In genomic region chrX:2967998-2968909, GRCh38 we compare ENCODE assay signal across 10 cellular contexts. TPM values are rescaled to one million over a fixed set of nuclear protein-coding genes. Genes with fewer than 3 reads are reported as not detected.
A peak's percentile ranks its signal among the peaks of the same experiment; 100 is the strongest.
DNase-seq lines count a peak whose midpoint lies in the region; ATAC-seq lines count a peak whose summit lies in the region.
"Had no signal": no experiment of that assay in that cellular context is flagged by ENCODE, and none has a peak within 500 bp of the region (broad histone marks: within the 10 kb centered on the region; RNA-seq: fewer than 3 reads in every experiment).

No MANE protein-coding gene starts in this region.

- peak; percentile 63 for ATAC-seq in activated CD8-positive, alpha-beta memory T cell treated with anti-CD3 and anti-CD28 coated beads, Interleukin-2, amount 10 ng/mL, durations not matched to agents 7 days and 5 days
- ATAC-seq in activated T-helper 17 cell treated with anti-CD3 and anti-CD28 coated beads, Interleukin-2, amount 50 U/mL, for 72 hours (replicated peaks) = peak; percentile 93

- H3K36me3 Mint-ChIP-seq in activated CD8-positive, alpha-beta memory T cell treated with anti-CD3 and anti-CD28 coated beads, Interleukin-2, amount 10 ng/mL, durations not matched to agents 7 days and 5 days = no peaks in the 10 kb centered on the region
- no peaks in the 10 kb centered on the region for H3K36me3 Mint-ChIP-seq in activated T-helper 17 cell treated with anti-CD3 and anti-CD28 coated beads, Interleukin-2, amount 50 U/mL, for 72 hours (ENCODE audit: low read depth)

- peak overlapping the region; percentile 11 for H3K27ac Mint-ChIP-seq in activated CD8-positive, alpha-beta memory T cell treated with anti-CD3 and anti-CD28 coated beads, Interleukin-2, amount 10 ng/mL, durations not matched to agents 7 days and 5 days
- no peak overlapping the region for H3K27ac Mint-ChIP-seq in activated T-helper 17 cell treated with anti-CD3 and anti-CD28 coated beads, Interleukin-2, amount 50 U/mL, for 72 hours

- no peaks in the 10 kb centered on the region for H3K9me3 Mint-ChIP-seq in activated CD8-positive, alpha-beta memory T cell treated with anti-CD3 and anti-CD28 coated beads, Interleukin-2, amount 10 ng/mL, durations not matched to agents 7 days and 5 days (ENCODE audit: low read depth)
- no peaks in the 10 kb centered on the region for H3K9me3 Mint-ChIP-seq in activated T-helper 17 cell treated with anti-CD3 and anti-CD28 coated beads, Interleukin-2, amount 50 U/mL, for 72 hours

- no peak for DNase-seq in activated CD8-positive, alpha-beta memory T cell treated with anti-CD3 and anti-CD28 coated beads, Interleukin-2, amount 10 ng/mL, durations not matched to agents 7 days and 5 days
- DNase-seq in activated CD8-positive, alpha-beta memory T cell treated with anti-CD3 and anti-CD28 coated beads, Interleukin-2, amount 50 U/mL, for 4 hours = no peak
- DNase-seq in foreskin melanocyte (peak; percentile 75), glomerular visceral epithelial cell (ENCODE audit: extremely low spot score) (no peak), germinal center (ENCODE audit: low spot score) (no peak), KBM-7 (no peak)
- DNase-seq in stimulated activated CD4-positive, alpha-beta T cell treated with anti-CD3 and anti-CD28 coated beads, Interleukin-4, amount 100 ng/mL, for 24 hours = peak; percentile 13
- DNase-seq: DND-41 had no signal

- CTCF ChIA-PET in activated CD8-positive, alpha-beta memory T cell treated with anti-CD3 and anti-CD28 coated beads, Interleukin-2, amount 10 ng/mL, durations not matched to agents 7 days and 5 days (lab: Charles Lee) = no interaction called here

- in situ Hi-C loops in KBM-7 (cut with MboI; ENCODE audit: low pct_unique_long_range_greater_than_20kb, low sequenced_read_pairs) = no loop called here

- H3K4me1 Mint-ChIP-seq in activated CD8-positive, alpha-beta memory T cell treated with anti-CD3 and anti-CD28 coated beads, Interleukin-2, amount 10 ng/mL, durations not matched to agents 7 days and 5 days = peaks cover 2% of the 10 kb centered on the region
- no peaks in the 10 kb centered on the region for H3K4me1 Mint-ChIP-seq in activated T-helper 17 cell treated with anti-CD3 and anti-CD28 coated beads, Interleukin-2, amount 50 U/mL, for 72 hours

- H3K27me3 Mint-ChIP-seq in activated CD8-positive, alpha-beta memory T cell treated with anti-CD3 and anti-CD28 coated beads, Interleukin-2, amount 10 ng/mL, durations not matched to agents 7 days and 5 days = no peaks in the 10 kb centered on the region
- H3K27me3 Mint-ChIP-seq in activated T-helper 17 cell treated with anti-CD3 and anti-CD28 coated beads, Interleukin-2, amount 50 U/mL, for 72 hours = no peaks in the 10 kb centered on the region

- peak overlapping the region; percentile 52 for H3K4me3 Mint-ChIP-seq in activated CD8-positive, alpha-beta memory T cell treated with anti-CD3 and anti-CD28 coated beads, Interleukin-2, amount 10 ng/mL, durations not matched to agents 7 days and 5 days
- peak overlapping the region; percentile 30 for H3K4me3 Mint-ChIP-seq in activated T-helper 17 cell treated with anti-CD3 and anti-CD28 coated beads, Interleukin-2, amount 50 U/mL, for 72 hours

RNA-seq across cellular contexts. Expression of gene ARSH, which starts 38.1 kb away (rescaled TPM):
- total RNA-seq in activated CD8-positive, alpha-beta memory T cell treated with anti-CD3 and anti-CD28 coated beads, Interleukin-2, amount 10 ng/mL, durations not matched to agents 7 days and 5 days = not detected
- under 1 TPM in 1 of 2 donors, not detected in 1; 0.26 TPM for total RNA-seq in activated T-helper 17 cell treated with anti-CD3 and anti-CD28 coated beads, Interleukin-2, amount 50 U/mL, for 72 hours
- total RNA-seq: pulmonary artery endothelial cell had no signal

RNA-seq across cellular contexts. Expression of gene ARSD, which starts 39.1 kb away (rescaled TPM):
- total RNA-seq in activated CD8-positive, alpha-beta memory T cell treated with anti-CD3 and anti-CD28 coated beads, Interleukin-2, amount 10 ng/mL, durations not matched to agents 7 days and 5 days = 1 to 10 TPM; 1.3 to 2.1 TPM
- 1 to 10 TPM; 1.8 to 2.5 TPM for total RNA-seq in activated T-helper 17 cell treated with anti-CD3 and anti-CD28 coated beads, Interleukin-2, amount 50 U/mL, for 72 hours

Comparison
In these comparisons a context has a peak if more than half of its experiments do, and no peak if none do; other contexts are left out.
1. DNase-seq: peak in foreskin melanocyte (single experiment) and stimulated activated CD4-positive, alpha-beta T cell treated with anti-CD3 and anti-CD28 coated beads, Interleukin-4, amount 100 ng/mL, for 24 hours (single experiment); none in activated CD8-positive, alpha-beta memory T cell treated with anti-CD3 and anti-CD28 coated beads, Interleukin-2, amount 10 ng/mL, durations not matched to agents 7 days and 5 days (single experiment), activated CD8-positive, alpha-beta memory T cell treated with anti-CD3 and anti-CD28 coated beads, Interleukin-2, amount 50 U/mL, for 4 hours (single experiment), glomerular visceral epithelial cell (single experiment), germinal center (single experiment) and KBM-7 (single experiment).